In the genomic region with DNA sequence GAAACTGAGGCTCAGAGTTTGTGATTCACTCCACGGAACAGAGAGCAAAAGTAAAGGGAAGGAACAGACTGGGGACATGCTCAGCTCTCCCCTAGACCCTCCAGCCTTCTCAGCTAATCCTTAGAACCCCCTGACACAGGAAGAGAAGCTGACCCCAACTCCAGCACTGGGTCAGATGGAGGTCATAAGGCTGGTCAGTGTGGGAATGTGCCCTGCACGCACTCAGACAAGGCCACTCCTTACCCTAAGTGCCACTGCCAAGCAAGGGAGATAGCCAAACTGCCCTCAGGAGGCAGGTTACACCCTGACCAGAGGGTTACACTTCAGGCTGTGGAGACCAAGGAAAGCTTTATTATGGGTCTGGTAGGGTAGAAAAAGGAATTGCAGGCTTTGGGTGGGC, we compare ENCODE assay signal across 8 cellular contexts. TPM values are rescaled to one million over a fixed set of nuclear protein-coding genes. Genes with fewer than 3 reads are reported as not detected.
DNase-seq lines count a peak whose midpoint lies in the region; ATAC-seq and TF ChIP-seq lines count a peak whose summit lies in the region.

No MANE protein-coding gene starts in this region.

- H3K27me3 ChIP-seq in lung (ENCODE audit: control insufficient read depth, insufficient read depth), result no peaks in the 10 kb centered on the region

- peaks cover 0 to 2% of the 10 kb centered on the region in 2 donors for H3K9me3 ChIP-seq in lung (ENCODE audit: control insufficient read depth in 2 of 2, insufficient read depth in 1 of 2, low read length in 1 of 2)

- ATAC-seq in stimulated activated naive CD8-positive, alpha-beta T cell treated with anti-CD3 and anti-CD28 coated beads, Interleukin-15, Interleukin-2, amounts not matched to agents 100 U/mL and 50 U/mL, for 24 hours, result no peak
- no peak for ATAC-seq in lung (ENCODE audit: insufficient read depth, low FRiP score)
- ATAC-seq in HG03025 (IDR thresholded peaks at IDR 0.05; ENCODE audit: low FRiP score, unreplicated experiment), result no peak
- ATAC-seq in GM19395 (IDR thresholded peaks at IDR 0.05; ENCODE audit: unreplicated experiment), result no peak

- peak overlapping the region; percentile 99 for H3K4me3 ChIP-seq in lung

- H3K4me1 Mint-ChIP-seq in stimulated activated naive CD8-positive, alpha-beta T cell treated with anti-CD3 and anti-CD28 coated beads, Interleukin-15, Interleukin-2, amounts not matched to agents 100 ng/mL and 50 ng/mL, for 24 hours (ENCODE audit: low read depth), result peaks cover 38% of the 10 kb centered on the region
- H3K4me1 Mint-ChIP-seq in brain, result peaks cover 47% of the 10 kb centered on the region

- peaks cover 4 to 9% of the 10 kb centered on the region in 2 donors for H3K4me1 ChIP-seq in lung (ENCODE audit: control insufficient read depth in 2 of 2, insufficient read depth in 2 of 2, low read length in 2 of 2)

- no peak for DNase-seq in stimulated activated naive CD8-positive, alpha-beta T cell treated with anti-CD3 and anti-CD28 coated beads, Interleukin-15, Interleukin-2, amounts not matched to agents 100 U/mL and 50 U/mL, for 24 hours
- no peak for DNase-seq in lung (ENCODE audit: low spot score)
- no peak for DNase-seq in retina
- DNase-seq in NK-92 treated with Interleukin-12 subunit alpha and Interleukin-12 subunit beta, amount 100 ng/mL, for 24 hours (lab: John Stamatoyannopoulos, UW), result no peak

- peaks cover 2 to 20% of the 10 kb centered on the region in 2 donors for H3K36me3 ChIP-seq in lung (ENCODE audit: control insufficient read depth in 2 of 2, insufficient read depth in 2 of 2, low read length in 2 of 2)

- H3K27ac ChIP-seq in lung (ENCODE audit: low read depth in 1 of 2, low read length in 1 of 2), result peak overlapping the region in 1 of 2 donors; percentile 96

- 67 to 90% methylated on average over 2 of the region's 2 CpGs for WGBS in lung, 2 donors

- peak overlapping the region; percentile 100 for H3K27ac Mint-ChIP-seq in stimulated activated naive CD8-positive, alpha-beta T cell treated with anti-CD3 and anti-CD28 coated beads, Interleukin-15, Interleukin-2, amounts not matched to agents 100 ng/mL and 50 ng/mL, for 24 hours
- peak overlapping the region; percentile 100 for H3K27ac Mint-ChIP-seq in brain

- peaks cover 46% of the 10 kb centered on the region for H3K36me3 Mint-ChIP-seq in stimulated activated naive CD8-positive, alpha-beta T cell treated with anti-CD3 and anti-CD28 coated beads, Interleukin-15, Interleukin-2, amounts not matched to agents 100 ng/mL and 50 ng/mL, for 24 hours (ENCODE audit: low read depth)
- peaks cover 41% of the 10 kb centered on the region for H3K36me3 Mint-ChIP-seq in brain

- TF ChIP-seq CTCF in brain (conservative IDR thresholded peaks at IDR 0.05) (no peak), lung (IDR thresholded peaks at IDR 0.05; ENCODE audit: control extremely low read depth, extremely low read depth) (no peak)

- no peaks in the 10 kb centered on the region for H3K9me3 Mint-ChIP-seq in stimulated activated naive CD8-positive, alpha-beta T cell treated with anti-CD3 and anti-CD28 coated beads, Interleukin-15, Interleukin-2, amounts not matched to agents 100 ng/mL and 50 ng/mL, for 24 hours
- peaks cover 0 to 6% (median 0%) of the 10 kb centered on the region in 5 experiments for H3K9me3 Mint-ChIP-seq in brain

- peak overlapping the region; percentile 99 for H3K4me3 Mint-ChIP-seq in stimulated activated naive CD8-positive, alpha-beta T cell treated with anti-CD3 and anti-CD28 coated beads, Interleukin-15, Interleukin-2, amounts not matched to agents 100 ng/mL and 50 ng/mL, for 24 hours
- H3K4me3 Mint-ChIP-seq in brain, result peak overlapping the region; percentile 99 to 100 (median 100)

- no peaks in the 10 kb centered on the region for H3K27me3 Mint-ChIP-seq in stimulated activated naive CD8-positive, alpha-beta T cell treated with anti-CD3 and anti-CD28 coated beads, Interleukin-15, Interleukin-2, amounts not matched to agents 100 ng/mL and 50 ng/mL, for 24 hours
- peaks cover 20% of the 10 kb centered on the region for H3K27me3 Mint-ChIP-seq in brain

RNA-seq across cellular contexts. Expression of a gene that starts 1.2 kb away (rescaled TPM):
- 1,543 TPM for polyA plus RNA-seq in brain (ENCODE audit: insufficient read depth, low read depth, low replicate concordance)
- 100 to 1,000 TPM; 711 to 912 TPM for total RNA-seq in lung
- polyA plus RNA-seq in lung, result 1,000 to 10,000 TPM; 1,556 to 2,402 TPM

RNA-seq across cellular contexts. Expression of a gene that starts 11.2 kb away (rescaled TPM):
- 11.5 TPM for polyA plus RNA-seq in brain (ENCODE audit: insufficient read depth, low read depth, low replicate concordance)
- total RNA-seq in lung, result 10 to 100 TPM; 19.6 to 52.6 TPM
- 10 to 100 TPM; 31.7 to 46.2 TPM for polyA plus RNA-seq in lung

RNA-seq across cellular contexts. Expression of a gene that starts 19.7 kb away (rescaled TPM):
- polyA plus RNA-seq in brain (ENCODE audit: insufficient read depth, low read depth, low replicate concordance) (70.3 TPM), lung (10 to 100 TPM; 19.1 to 62.8 TPM)
- 10 to 100 TPM in 1 of 2 donors, 1 to 10 TPM in 1; 7.2 to 24.5 TPM for total RNA-seq in lung

RNA-seq across cellular contexts. Expression of a gene that starts 20.7 kb away (rescaled TPM):
- 39.3 TPM for polyA plus RNA-seq in brain (ENCODE audit: insufficient read depth, low read depth, low replicate concordance)
- total RNA-seq in lung, result 10 to 100 TPM; 26.3 to 44.9 TPM
- polyA plus RNA-seq in lung, result 10 to 100 TPM; 37.5 to 88.1 TPM

RNA-seq across cellular contexts. Expression of a gene that starts 27.3 kb away (rescaled TPM):
- polyA plus RNA-seq in brain (ENCODE audit: insufficient read depth, low read depth, low replicate concordance) (151 TPM), lung (10 to 100 TPM; 19.5 to 44.3 TPM)
- 10 to 100 TPM; 17.4 to 37.7 TPM for total RNA-seq in lung
